Comparison of ENCODE assay signal across 34 cellular contexts in the genomic region with DNA sequence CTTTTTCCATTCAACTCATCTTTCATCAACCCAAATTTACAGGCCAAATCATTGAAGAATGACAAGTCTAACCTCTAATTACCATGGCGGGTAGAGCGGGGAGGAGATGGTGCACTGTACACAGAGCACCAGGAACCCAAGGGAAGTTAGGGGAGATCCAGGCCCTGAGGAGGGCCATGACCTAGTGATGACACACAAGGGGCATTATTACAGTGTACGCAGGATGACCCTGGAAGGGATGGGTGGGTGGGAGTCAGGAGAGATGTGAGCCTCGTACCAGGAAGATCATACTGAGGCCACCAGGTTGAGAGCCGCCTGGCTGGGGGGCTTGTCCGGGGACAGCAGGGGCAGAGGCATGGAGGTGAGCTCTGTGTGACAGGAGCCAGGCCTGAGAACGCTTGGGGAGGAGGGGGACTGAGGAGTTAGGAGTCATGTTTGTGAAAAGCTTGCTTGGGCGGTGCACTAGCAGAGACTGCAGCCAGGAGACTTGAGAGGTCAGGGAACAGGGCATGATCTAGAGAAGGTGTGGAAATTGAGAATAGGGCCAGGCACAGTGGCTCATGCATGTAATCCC.
"Had no signal": no experiment of that assay in that cellular context is flagged by ENCODE, and none has a peak within 500 bp of the region (broad histone marks: within the 10 kb centered on the region; RNA-seq: fewer than 3 reads in every experiment).

No MANE protein-coding gene starts in this region.

- H3K9me3 ChIP-seq: body of pancreas, breast epithelium, colonic mucosa, esophagus squamous epithelium, gastroesophageal sphincter had no signal

- DNase-seq: activated B cell treated with CpG ODN at 0.5 μM for 24 hours; activated CD4-positive, alpha-beta T cell treated with anti-CD3 and anti-CD28 coated beads for 48 hours; activated CD4-positive, alpha-beta T cell treated with anti-CD3 and anti-CD28 coated beads, Interleukin-2, amount 50 U/mL, for 1 hour; activated CD4-positive, alpha-beta T cell treated with anti-CD3 and anti-CD28 coated beads, Interleukin-2, amount 50 U/mL, for 48 hours; activated CD8-positive, alpha-beta memory T cell treated with anti-CD3 and anti-CD28 coated beads for 24 hours; activated CD8-positive, alpha-beta T cell treated with anti-CD3 and anti-CD28 coated beads for 36 hours; activated effector memory CD4-positive, alpha-beta T cell treated with Interleukin-2 at 50 U/mL for 16 hours; activated gamma-delta T cell treated with Interleukin-2 at 50 U/mL for 16 hours; activated naive CD4-positive, alpha-beta T cell treated with anti-CD3 and anti-CD28 coated beads, Interleukin-2, amount 50 U/mL, for 16 hours; activated naive CD4-positive, alpha-beta T cell treated with Interleukin-2 at 50 U/mL for 16 hours; activated T-cell treated with anti-CD3 and anti-CD28 coated beads, Interleukin-2, amount 50 U/mL, for 4 hours; amniotic stem cell; anterior cingulate cortex; body of pancreas; central memory CD4-positive, alpha-beta T cell; cerebellar nuclear complex; colonic mucosa; effector CD8-positive, alpha-beta T cell; esophagus squamous epithelium; foreskin melanocyte; T-helper 1 cell; T-helper 17 cell; T1000; WERI-Rb-1 had no signal

- H3K36me3 Mint-ChIP-seq: activated naive CD8-positive, alpha-beta T cell had no signal

- H3K27ac ChIP-seq: body of pancreas, breast epithelium, cardiac muscle cell, colonic mucosa, epithelial cell of prostate, esophagus squamous epithelium, gastroesophageal sphincter, WERI-Rb-1 had no signal

- H3K27me3 ChIP-seq: body of pancreas, breast epithelium, cardiac muscle cell, colonic mucosa had no signal

- ATAC-seq: activated CD4-positive, CD25-positive, alpha-beta regulatory T cell treated with anti-CD3 and anti-CD28 coated beads, Interleukin-2, amount 50 U/mL, for 24 hours; activated CD8-positive, alpha-beta T cell treated with anti-CD3 and anti-CD28 coated beads for 36 hours; activated T-cell treated with anti-CD3 and anti-CD28 coated beads, Interleukin-2, amount 50 U/mL, for 4 hours; activated T-helper 17 cell treated with anti-CD3 and anti-CD28 coated beads, Interleukin-2, amount 50 U/mL, for 72 hours; body of pancreas; gastroesophageal sphincter; T-helper 17 cell had no signal

- H3K4me3 Mint-ChIP-seq: activated B cell treated with CpG ODN at 0.5 μM for 24 hours; activated CD8-positive, alpha-beta T cell treated with anti-CD3 and anti-CD28 coated beads for 36 hours; activated naive CD8-positive, alpha-beta T cell; activated T-cell treated with anti-CD3 and anti-CD28 coated beads, Interleukin-2, amount 50 U/mL, for 4 hours; activated T-helper 17 cell treated with anti-CD3 and anti-CD28 coated beads, Interleukin-2, amount 50 U/mL, for 72 hours; T-helper 17 cell; T-helper 2 cell treated with Interferon-gamma antibody and Interleukin-4, amounts not matched to agents 5 μg/mL and 100 μg/mL, for 36 hours had no signal

- H3K4me1 ChIP-seq: body of pancreas, breast epithelium, colonic mucosa, esophagus squamous epithelium, gastroesophageal sphincter had no signal

- H3K9me3 Mint-ChIP-seq: activated B cell treated with CpG ODN at 0.5 μM for 24 hours; activated CD8-positive, alpha-beta T cell treated with anti-CD3 and anti-CD28 coated beads for 36 hours; activated T-cell treated with anti-CD3 and anti-CD28 coated beads, Interleukin-2, amount 50 U/mL, for 4 hours; activated T-helper 17 cell treated with anti-CD3 and anti-CD28 coated beads, Interleukin-2, amount 50 U/mL, for 72 hours; T-helper 2 cell treated with Interferon-gamma antibody and Interleukin-4, amounts not matched to agents 5 μg/mL and 100 μg/mL, for 36 hours had no signal

- H3K4me3 ChIP-seq: body of pancreas, breast epithelium, cardiac muscle cell, colonic mucosa, esophagus squamous epithelium, gastroesophageal sphincter had no signal

- H3K36me3 ChIP-seq: breast epithelium, cardiac muscle cell, colonic mucosa, esophagus squamous epithelium, gastroesophageal sphincter, WERI-Rb-1 had no signal

- H3K27ac Mint-ChIP-seq: activated B cell treated with CpG ODN at 0.5 μM for 24 hours; activated CD8-positive, alpha-beta T cell treated with anti-CD3 and anti-CD28 coated beads for 36 hours; activated naive CD8-positive, alpha-beta T cell; activated T-helper 17 cell treated with anti-CD3 and anti-CD28 coated beads, Interleukin-2, amount 50 U/mL, for 72 hours; T-helper 2 cell treated with Interferon-gamma antibody and Interleukin-4, amounts not matched to agents 5 μg/mL and 100 μg/mL, for 36 hours had no signal

- FAIRE-seq: endometrium, endothelial cell of umbilical vein had no signal

- H3K4me1 Mint-ChIP-seq: activated B cell treated with CpG ODN at 0.5 μM for 24 hours; activated T-helper 17 cell treated with anti-CD3 and anti-CD28 coated beads, Interleukin-2, amount 50 U/mL, for 72 hours had no signal
